2 cellular contexts compared by ENCODE assay signal in genomic region chr3:128702391-128702790, GRCh38.
TF ChIP-seq lines count a peak whose summit lies in the region.

No MANE protein-coding gene starts in this region.

TF ChIP-seq in SK-N-SH, 30 proteins besides CTCF, POLR2A, EP300 and RAD21 (continued from another document):
- TF ChIP-seq POLR2AphosphoS5 (IDR thresholded peaks at IDR 0.05; ENCODE audit: low read depth, low read length), result no peak
- TF ChIP-seq RCOR1 (IDR thresholded peaks at IDR 0.05; ENCODE audit: low read length), result no peak
- TF ChIP-seq FOXJ3 (CRISPR knock-in tag; IDR thresholded peaks at IDR 0.05), result no peak
- no peak for TF ChIP-seq GABPA (IDR thresholded peaks at IDR 0.05; ENCODE audit: low read depth)
- no peak for TF ChIP-seq EZH2phosphoT487 (IDR thresholded peaks at IDR 0.05; ENCODE audit: borderline replicate concordance, low read depth)
- no peak for TF ChIP-seq TEAD4 (IDR thresholded peaks at IDR 0.05; ENCODE audit: borderline replicate concordance, insufficient read depth)
- TF ChIP-seq SMC3 (IDR thresholded peaks at IDR 0.05; ENCODE audit: low read depth, low read length), result no peak
- no peak for TF ChIP-seq RFX5 (IDR thresholded peaks at IDR 0.05; ENCODE audit: low read length)

TF ChIP-seq in SK-N-SH treated with all-trans-retinoic acid at 6 μM for 48 hours, 23 proteins besides CTCF, POLR2A, EP300 and RAD21 (continued from another document):
- TF ChIP-seq, protein P1, sequence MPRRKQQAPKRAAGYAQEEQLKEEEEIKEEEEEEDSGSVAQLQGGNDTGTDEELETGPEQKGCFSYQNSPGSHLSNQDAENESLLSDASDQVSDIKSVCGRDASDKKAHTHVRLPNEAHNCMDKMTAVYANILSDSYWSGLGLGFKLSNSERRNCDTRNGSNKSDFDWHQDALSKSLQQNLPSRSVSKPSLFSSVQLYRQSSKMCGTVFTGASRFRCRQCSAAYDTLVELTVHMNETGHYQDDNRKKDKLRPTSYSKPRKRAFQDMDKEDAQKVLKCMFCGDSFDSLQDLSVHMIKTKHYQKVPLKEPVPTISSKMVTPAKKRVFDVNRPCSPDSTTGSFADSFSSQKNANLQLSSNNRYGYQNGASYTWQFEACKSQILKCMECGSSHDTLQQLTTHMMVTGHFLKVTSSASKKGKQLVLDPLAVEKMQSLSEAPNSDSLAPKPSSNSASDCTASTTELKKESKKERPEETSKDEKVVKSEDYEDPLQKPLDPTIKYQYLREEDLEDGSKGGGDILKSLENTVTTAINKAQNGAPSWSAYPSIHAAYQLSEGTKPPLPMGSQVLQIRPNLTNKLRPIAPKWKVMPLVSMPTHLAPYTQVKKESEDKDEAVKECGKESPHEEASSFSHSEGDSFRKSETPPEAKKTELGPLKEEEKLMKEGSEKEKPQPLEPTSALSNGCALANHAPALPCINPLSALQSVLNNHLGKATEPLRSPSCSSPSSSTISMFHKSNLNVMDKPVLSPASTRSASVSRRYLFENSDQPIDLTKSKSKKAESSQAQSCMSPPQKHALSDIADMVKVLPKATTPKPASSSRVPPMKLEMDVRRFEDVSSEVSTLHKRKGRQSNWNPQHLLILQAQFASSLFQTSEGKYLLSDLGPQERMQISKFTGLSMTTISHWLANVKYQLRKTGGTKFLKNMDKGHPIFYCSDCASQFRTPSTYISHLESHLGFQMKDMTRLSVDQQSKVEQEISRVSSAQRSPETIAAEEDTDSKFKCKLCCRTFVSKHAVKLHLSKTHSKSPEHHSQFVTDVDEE (CRISPR knock-in tag; IDR thresholded peaks at IDR 0.05), result no peak
- TF ChIP-seq ZC3H10 (CRISPR knock-in tag; IDR thresholded peaks at IDR 0.05) (no peak), CREB5 (CRISPR knock-in tag; IDR thresholded peaks at IDR 0.05; ENCODE audit: low read depth) (no peak), ISL1 (CRISPR knock-in tag; IDR thresholded peaks at IDR 0.05) (no peak), ZFP30 (CRISPR knock-in tag; IDR thresholded peaks at IDR 0.05) (no peak), ARNTL (CRISPR knock-in tag; IDR thresholded peaks at IDR 0.05; ENCODE audit: borderline replicate concordance, low read depth) (no peak), PPARA (CRISPR knock-in tag; IDR thresholded peaks at IDR 0.05; ENCODE audit: borderline replicate concordance) (no peak), SNAI2 (CRISPR knock-in tag; IDR thresholded peaks at IDR 0.05) (no peak), GLIS3 (CRISPR knock-in tag; IDR thresholded peaks at IDR 0.05) (no peak), ESRRG (CRISPR knock-in tag; IDR thresholded peaks at IDR 0.05) (no peak), RARB (CRISPR knock-in tag; IDR thresholded peaks at IDR 0.05) (no peak), ZNF70 (CRISPR knock-in tag; IDR thresholded peaks at IDR 0.05) (no peak)
- TF ChIP-seq, protein P2, sequence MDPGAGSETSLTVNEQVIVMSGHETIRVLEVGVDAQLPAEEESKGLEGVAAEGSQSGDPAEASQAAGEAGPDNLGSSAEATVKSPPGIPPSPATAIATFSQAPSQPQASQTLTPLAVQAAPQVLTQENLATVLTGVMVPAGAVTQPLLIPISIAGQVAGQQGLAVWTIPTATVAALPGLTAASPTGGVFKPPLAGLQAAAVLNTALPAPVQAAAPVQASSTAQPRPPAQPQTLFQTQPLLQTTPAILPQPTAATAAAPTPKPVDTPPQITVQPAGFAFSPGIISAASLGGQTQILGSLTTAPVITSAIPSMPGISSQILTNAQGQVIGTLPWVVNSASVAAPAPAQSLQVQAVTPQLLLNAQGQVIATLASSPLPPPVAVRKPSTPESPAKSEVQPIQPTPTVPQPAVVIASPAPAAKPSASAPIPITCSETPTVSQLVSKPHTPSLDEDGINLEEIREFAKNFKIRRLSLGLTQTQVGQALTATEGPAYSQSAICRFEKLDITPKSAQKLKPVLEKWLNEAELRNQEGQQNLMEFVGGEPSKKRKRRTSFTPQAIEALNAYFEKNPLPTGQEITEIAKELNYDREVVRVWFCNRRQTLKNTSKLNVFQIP (CRISPR knock-in tag; IDR thresholded peaks at IDR 0.05; ENCODE audit: borderline replicate concordance, low read depth), result no peak
- TF ChIP-seq, protein P3, sequence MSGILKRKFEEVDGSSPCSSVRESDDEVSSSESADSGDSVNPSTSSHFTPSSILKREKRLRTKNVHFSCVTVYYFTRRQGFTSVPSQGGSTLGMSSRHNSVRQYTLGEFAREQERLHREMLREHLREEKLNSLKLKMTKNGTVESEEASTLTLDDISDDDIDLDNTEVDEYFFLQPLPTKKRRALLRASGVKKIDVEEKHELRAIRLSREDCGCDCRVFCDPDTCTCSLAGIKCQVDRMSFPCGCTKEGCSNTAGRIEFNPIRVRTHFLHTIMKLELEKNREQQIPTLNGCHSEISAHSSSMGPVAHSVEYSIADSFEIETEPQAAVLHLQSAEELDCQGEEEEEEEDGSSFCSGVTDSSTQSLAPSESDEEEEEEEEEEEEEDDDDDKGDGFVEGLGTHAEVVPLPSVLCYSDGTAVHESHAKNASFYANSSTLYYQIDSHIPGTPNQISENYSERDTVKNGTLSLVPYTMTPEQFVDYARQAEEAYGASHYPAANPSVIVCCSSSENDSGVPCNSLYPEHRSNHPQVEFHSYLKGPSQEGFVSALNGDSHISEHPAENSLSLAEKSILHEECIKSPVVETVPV (CRISPR knock-in tag; IDR thresholded peaks at IDR 0.05), result no peak
